Comparison of ENCODE assay signal across 8 cellular contexts in genomic region chr2:150133623-150134022, GRCh38.
A peak's percentile ranks its signal among the peaks of the same experiment; 100 is the strongest.
DNase-seq lines count a peak whose midpoint lies in the region; ATAC-seq, FAIRE-seq and TF ChIP-seq lines count a peak whose summit lies in the region.

No MANE protein-coding gene starts in this region.

- ATAC-seq in A549: peak; percentile 98
- peak; percentile 81 for ATAC-seq in GM18519 (IDR thresholded peaks at IDR 0.05; ENCODE audit: low FRiP score, unreplicated experiment)
- peak; percentile 99 for ATAC-seq in HG03060 (IDR thresholded peaks at IDR 0.05; ENCODE audit: low read depth, unreplicated experiment)

- peak; percentile 60 to 77 for TF ChIP-seq RAD21 in A549 (conservative IDR thresholded peaks at IDR 0.05 in 1 of 2, IDR thresholded peaks at IDR 0.05 in 1 of 2)

- WGBS in A549 (ENCODE audit: missing lambda C conversion rate): 1% methylated on average over 5 of the region's 5 CpGs

- peak overlapping the region; percentile 76 for H3K4me2 ChIP-seq in A549

- H3K4me3 ChIP-seq in A549: no peak overlapping the region
- no peak overlapping the region for H3K4me3 ChIP-seq in kidney epithelial cell (ENCODE audit: low read depth, low read length)

- POLR2A ChIA-PET in A549 (lab: Yijun Ruan, JAX): no interaction called here

- peak; percentile 79 to 96 for DNase-seq in A549 (ENCODE audit: low read depth in 1 of 2, low spot score in 1 of 2)
- DNase-seq in RPMI7951 (ENCODE audit: low read depth): peak; percentile 95
- DNase-seq in kidney epithelial cell (ENCODE audit: low read depth): peak; percentile 97
- DNase-seq in globus pallidus (ENCODE audit: low spot score): no peak
- DNase-seq in NCI-H446 treated with DMSO at 0.1 percent for 48 hours (lab: John Stamatoyannopoulos, UW): no peak
- DNase-seq in frontal cortex (ENCODE audit: low spot score in 2 of 2): no peak

- no peak for TF ChIP-seq CTCF in A549 (IDR thresholded peaks at IDR 0.05)
- TF ChIP-seq CTCF in kidney epithelial cell (IDR thresholded peaks at IDR 0.05; ENCODE audit: insufficient read depth, low read length, poor library complexity, severe bottlenecking): no peak

- H3K27me3 ChIP-seq in kidney epithelial cell (ENCODE audit: control insufficient read depth, insufficient read depth, low read length): no peaks in the 10 kb centered on the region

- H3K27ac ChIP-seq in A549: peak overlapping the region; percentile 90 to 91

- FAIRE-seq in A549 (lab: Jason Lieb, UNC) (peak; percentile 100), frontal cortex (lab: Jason Lieb, UNC) (no peak)

- peaks cover 49% of the 10 kb centered on the region for H3K4me1 ChIP-seq in A549

- no peaks in the 10 kb centered on the region for H3K36me3 ChIP-seq in kidney epithelial cell (ENCODE audit: control insufficient read depth, insufficient read depth, low read length)

- CTCF ChIA-PET in A549 (lab: Yijun Ruan, JAX): interaction anchor here (1.6 to 1.8 kb wide), 2 partner anchors 12 to 13 kb away, joined by 4 to 5 read pairs; no protein-coding TSS in a partner anchor

- TF ChIP-seq EP300 in A549 (IDR thresholded peaks at IDR 0.05): peak; percentile 92 to 94; a peak in 4 of 5 replicates

- 0 out of 3 replicates have a peak, but pooled peaks cover 12% of the 10 kb centered on the region for H3K9me3 ChIP-seq in A549

- TF ChIP-seq POLR2A in A549 (IDR thresholded peaks at IDR 0.05; ENCODE audit: low read length): no peak

TF ChIP-seq in A549, 52 proteins besides CTCF, POLR2A, EP300 and RAD21:
- TF ChIP-seq ZNF302 (CRISPR knock-in tag; IDR thresholded peaks at IDR 0.05): no peak
- no peak for TF ChIP-seq HOXB5 (CRISPR knock-in tag; IDR thresholded peaks at IDR 0.05)
- peak; percentile 90; the same call in 1 of the 2 replicates for TF ChIP-seq ESRRA (IDR thresholded peaks at IDR 0.05; ENCODE audit: borderline replicate concordance, low read length)
- TF ChIP-seq SREBF2 (IDR thresholded peaks at IDR 0.05): no peak
- TF ChIP-seq CEBPB (IDR thresholded peaks at IDR 0.05): peak; percentile 80 to 87
- TF ChIP-seq SMC3 (IDR thresholded peaks at IDR 0.05): peak; percentile 69
- no peak for TF ChIP-seq RARB (CRISPR knock-in tag; IDR thresholded peaks at IDR 0.05)
- TF ChIP-seq POLR2AphosphoS2 (conservative IDR thresholded peaks at IDR 0.05; ENCODE audit: low read length): no peak
- no peak for TF ChIP-seq ATOH8 (CRISPR knock-in tag; IDR thresholded peaks at IDR 0.05; ENCODE audit: low read depth)
- TF ChIP-seq CBX8 (IDR thresholded peaks at IDR 0.05): no peak
- TF ChIP-seq FOSL2 (IDR thresholded peaks at IDR 0.05): peak; percentile 100
- TF ChIP-seq FOSL2 (CRISPR knock-in tag; IDR thresholded peaks at IDR 0.05): peak; percentile 100
- TF ChIP-seq JUN (IDR thresholded peaks at IDR 0.05): peak; percentile 92 to 98
- peak; percentile 87 for TF ChIP-seq MAX (IDR thresholded peaks at IDR 0.05)
- TF ChIP-seq JUNB (IDR thresholded peaks at IDR 0.05): peak; percentile 100
- peak; percentile 38 for TF ChIP-seq ZFP36 (IDR thresholded peaks at IDR 0.05; ENCODE audit: borderline replicate concordance, partially characterized antibody)
- peak; percentile 14; the same call in 1 of the 2 replicates for TF ChIP-seq FOXS1 (CRISPR knock-in tag; IDR thresholded peaks at IDR 0.05)
- TF ChIP-seq HES2 (IDR thresholded peaks at IDR 0.05): peak; percentile 77
- TF ChIP-seq NPAS2 (CRISPR knock-in tag; IDR thresholded peaks at IDR 0.05; ENCODE audit: borderline replicate concordance): no peak
- no peak for TF ChIP-seq E2F6 (IDR thresholded peaks at IDR 0.05; ENCODE audit: borderline replicate concordance, low read depth)
- TF ChIP-seq HOXB13 (CRISPR knock-in tag; IDR thresholded peaks at IDR 0.05; ENCODE audit: low read depth): no peak
- peak; percentile 70; the same call in 1 of the 2 replicates for TF ChIP-seq PBX3 (IDR thresholded peaks at IDR 0.05)
- TF ChIP-seq GATA3 (IDR thresholded peaks at IDR 0.05; ENCODE audit: borderline replicate concordance): peak; percentile 95
- TF ChIP-seq MAFK (IDR thresholded peaks at IDR 0.05; ENCODE audit: partially characterized antibody): no peak
- no peak for TF ChIP-seq MYC (IDR thresholded peaks at IDR 0.05; ENCODE audit: borderline replicate concordance, low read length)
- no peak for TF ChIP-seq CHD4 (IDR thresholded peaks at IDR 0.05; ENCODE audit: borderline replicate concordance)
- TF ChIP-seq BCL3 (IDR thresholded peaks at IDR 0.05): peak; percentile 87; the same call in 1 of the 3 replicates

Comparison
In these comparisons a context has a peak if more than half of its experiments do, and no peak if none do; other contexts are left out.
1. DNase-seq: peak in A549 (2 of 2), RPMI7951 (single experiment) and kidney epithelial cell (single experiment); none in globus pallidus (single experiment), NCI-H446 treated with DMSO at 0.1 percent for 48 hours (single experiment) and frontal cortex (0 of 2).
2. Peak in every context shown above with its lines, with median percentiles within 50 percentile points of each other: ATAC-seq.